Comparison of ENCODE assay signal across 9 cellular contexts in genomic region chr12:6936378-6936638, GRCh38. TPM values are rescaled to one million over a fixed set of nuclear protein-coding genes. Genes with fewer than 3 reads are reported as not detected.
DNase-seq lines count a peak whose midpoint lies in the region; TF ChIP-seq lines count a peak whose summit lies in the region.
"Had no signal": no experiment of that assay in that cellular context is flagged by ENCODE, and none has a peak within 500 bp of the region (broad histone marks: within the 10 kb centered on the region; RNA-seq: fewer than 3 reads in every experiment).

No MANE protein-coding gene starts in this region.

- H3K27me3 Mint-ChIP-seq in activated naive CD4-positive, alpha-beta T cell treated with anti-CD3 and anti-CD28 coated beads for 36 hours (ENCODE audit: low read depth), result no peaks in the 10 kb centered on the region

- no peaks in the 10 kb centered on the region for H3K9me2 ChIP-seq in SU-DHL-6 (replicated peaks; ENCODE audit: insufficient read depth, low read length)

- 100% methylated on average over 1 of the region's 1 CpG; no CpG with 5 or more reads in 1 of the 2 donors for WGBS in esophagus squamous epithelium, 2 donors

- peaks cover 8% of the 10 kb centered on the region; the same call in 1 of the 2 replicates for H3F3A ChIP-seq in SU-DHL-6 (ENCODE audit: insufficient read depth)

- H3K36me3 Mint-ChIP-seq in activated naive CD4-positive, alpha-beta T cell treated with anti-CD3 and anti-CD28 coated beads for 36 hours (ENCODE audit: low read depth), result peaks cover 27% of the 10 kb centered on the region

- no peaks in the 10 kb centered on the region for H3K27me3 ChIP-seq in SU-DHL-6 (ENCODE audit: low read length)
- no peaks in the 10 kb centered on the region for H3K27me3 ChIP-seq in esophagus squamous epithelium
- no peaks in the 10 kb centered on the region for H3K27me3 ChIP-seq in subcutaneous abdominal adipose tissue (ENCODE audit: control insufficient read depth in 5 of 5, insufficient read depth in 4 of 5, low read length in 5 of 5)

- no peaks in the 10 kb centered on the region for H3K9me3 Mint-ChIP-seq in activated naive CD4-positive, alpha-beta T cell treated with anti-CD3 and anti-CD28 coated beads for 36 hours

- no peaks in the 10 kb centered on the region for H3K79me2 ChIP-seq in SU-DHL-6 (ENCODE audit: insufficient read depth, low read length)

- DNase-seq in activated naive CD4-positive, alpha-beta T cell treated with anti-CD3 and anti-CD28 coated beads for 36 hours, result no peak
- no peak for DNase-seq in activated naive CD4-positive, alpha-beta T cell treated with anti-CD3 and anti-CD28 coated beads, Interleukin-2, amount 50 U/mL, for 16 hours
- no peak for DNase-seq in esophagus squamous epithelium (lab: John Stamatoyannopoulos, UW)
- DNase-seq in stimulated activated CD4-positive, alpha-beta T cell treated with anti-CD3 and anti-CD28 coated beads, Interleukin-12 subunit alpha, Interleukin-12 subunit beta, amount 100 ng/mL, for 4 hours, result no peak
- no peak for DNase-seq in NCI-H146 (lab: John Stamatoyannopoulos, UW)
- no peak for DNase-seq in NCI-H446 treated with DMSO at 0.1 percent for 48 hours (lab: John Stamatoyannopoulos, UW)

- TF ChIP-seq POLR2A in esophagus squamous epithelium (IDR thresholded peaks at IDR 0.05), result no peak

- H3K4me1 ChIP-seq in esophagus squamous epithelium (peaks cover 23 to 87% (median 35%) of the 10 kb centered on the region in 3 donors), subcutaneous abdominal adipose tissue (ENCODE audit: control insufficient read depth in 5 of 5, insufficient read depth in 5 of 5, low read length in 5 of 5) (peaks cover 14 to 73% (median 62%) of the 10 kb centered on the region in 5 donors)

- TF ChIP-seq CTCF in SU-DHL-6 (IDR thresholded peaks at IDR 0.05; ENCODE audit: insufficient read depth, low read length, poor library complexity, severe bottlenecking), result no peak
- TF ChIP-seq CTCF in esophagus squamous epithelium (IDR thresholded peaks at IDR 0.05), result no peak

- peak overlapping the region; percentile 92 for H3K4me3 Mint-ChIP-seq in activated naive CD4-positive, alpha-beta T cell treated with anti-CD3 and anti-CD28 coated beads for 36 hours

- peak overlapping the region; percentile 61 for H3K4me3 ChIP-seq in SU-DHL-6 (ENCODE audit: insufficient read depth, low read length, poor library complexity, severe bottlenecking)
- no peak overlapping the region for H3K4me3 ChIP-seq in esophagus squamous epithelium
- H3K4me3 ChIP-seq in subcutaneous abdominal adipose tissue (ENCODE audit: low read depth in 1 of 5, low read length in 5 of 5), result no peak overlapping the region

- H3K4me2 ChIP-seq in SU-DHL-6 (ENCODE audit: low read depth, low read length, poor library complexity, severe bottlenecking), result peak overlapping the region; percentile 71

- H3K9ac ChIP-seq in SU-DHL-6 (ENCODE audit: low read length) (peak overlapping the region; percentile 92), subcutaneous abdominal adipose tissue (ENCODE audit: low read length in 5 of 5) (no peak overlapping the region)

- intact Hi-C loops in activated naive CD4-positive, alpha-beta T cell treated with anti-CD3 and anti-CD28 coated beads for 36 hours (cut with micrococcal nuclease), result no loop called here
- intact Hi-C loops in esophagus squamous epithelium (cut with DNase I), result no loop called here

- CTCF ChIA-PET in activated naive CD4-positive, alpha-beta T cell treated with anti-CD3 and anti-CD28 coated beads for 36 hours (lab: Charles Lee), result interaction anchor here (0.6 to 4.8 kb wide), 4 partner anchors 11 to 107 kb away, joined by 3 to 43 read pairs (median 4); no protein-coding TSS in a partner anchor

- H2AFZ ChIP-seq in SU-DHL-6 (ENCODE audit: low read depth, low read length, severe bottlenecking), result no peak overlapping the region

- H3K4me1 Mint-ChIP-seq in activated naive CD4-positive, alpha-beta T cell treated with anti-CD3 and anti-CD28 coated beads for 36 hours (ENCODE audit: low read depth), result peaks cover 52% of the 10 kb centered on the region

- H4K20me1 ChIP-seq in SU-DHL-6 (ENCODE audit: low read depth, low read length), result no peaks in the 10 kb centered on the region

- H3K27ac ChIP-seq in SU-DHL-6 (ENCODE audit: low read depth, low read length), result no peak overlapping the region
- H3K27ac ChIP-seq in esophagus squamous epithelium, result peak overlapping the region in 3 of 4 donors; percentile 93 to 96 (median 95)
- H3K27ac ChIP-seq in subcutaneous abdominal adipose tissue (ENCODE audit: low read depth, low read length), result peak overlapping the region; percentile 88

- H3K36me3 ChIP-seq in SU-DHL-6 (ENCODE audit: low read length) (no peaks in the 10 kb centered on the region), esophagus squamous epithelium (peaks cover 14 to 66% (median 25%) of the 10 kb centered on the region in 3 donors), subcutaneous abdominal adipose tissue (ENCODE audit: control insufficient read depth in 5 of 5, insufficient read depth in 5 of 5, low read length in 5 of 5) (peaks cover 0 to 52% (median 39%) of the 10 kb centered on the region in 5 donors)

- H3K27ac Mint-ChIP-seq in activated naive CD4-positive, alpha-beta T cell treated with anti-CD3 and anti-CD28 coated beads for 36 hours, result peak overlapping the region; percentile 96

- H3K9me3 ChIP-seq in SU-DHL-6 (ENCODE audit: insufficient read depth, low read length) (no peaks in the 10 kb centered on the region), esophagus squamous epithelium (no peaks in the 10 kb centered on the region), subcutaneous abdominal adipose tissue (ENCODE audit: control insufficient read depth in 5 of 5, low read length in 5 of 5) (no peaks in the 10 kb centered on the region)

RNA-seq across cellular contexts. Expression of gene RNU7-1, which starts 7.3 kb away (rescaled TPM):
- total RNA-seq in activated naive CD4-positive, alpha-beta T cell treated with anti-CD3 and anti-CD28 coated beads for 36 hours, result not detected
- not detected for total RNA-seq in esophagus squamous epithelium
- total RNA-seq: HT1080 had no signal

RNA-seq across cellular contexts. Expression of gene C12orf57, which starts 7.5 kb away (rescaled TPM):
- total RNA-seq in activated naive CD4-positive, alpha-beta T cell treated with anti-CD3 and anti-CD28 coated beads for 36 hours, result 100 to 1,000 TPM; 242 to 245 TPM
- total RNA-seq in esophagus squamous epithelium, result 100 to 1,000 TPM; 110 to 377 (median 156) TPM

RNA-seq across cellular contexts. Expression of gene ATN1, which starts 8.5 kb away (rescaled TPM):
- 10 to 100 TPM; 20.1 to 22.2 TPM for total RNA-seq in activated naive CD4-positive, alpha-beta T cell treated with anti-CD3 and anti-CD28 coated beads for 36 hours
- total RNA-seq in esophagus squamous epithelium, result 10 to 100 TPM; 12.2 to 28.8 (median 22.2) TPM

RNA-seq across cellular contexts. Expression of gene PTPN6, which starts 14.8 kb away (rescaled TPM):
- 100 to 1,000 TPM; 334 to 348 TPM for total RNA-seq in activated naive CD4-positive, alpha-beta T cell treated with anti-CD3 and anti-CD28 coated beads for 36 hours
- 10 to 100 TPM; 11.0 to 29.7 (median 21.5) TPM for total RNA-seq in esophagus squamous epithelium

RNA-seq across cellular contexts. Expression of gene ENO2, which starts 21.9 kb away (rescaled TPM):
- total RNA-seq in activated naive CD4-positive, alpha-beta T cell treated with anti-CD3 and anti-CD28 coated beads for 36 hours, result 100 to 1,000 TPM; 128 to 131 TPM
- total RNA-seq in esophagus squamous epithelium, result 1 to 10 TPM; 5.0 to 8.0 (median 5.5) TPM
